In the genomic region with DNA sequence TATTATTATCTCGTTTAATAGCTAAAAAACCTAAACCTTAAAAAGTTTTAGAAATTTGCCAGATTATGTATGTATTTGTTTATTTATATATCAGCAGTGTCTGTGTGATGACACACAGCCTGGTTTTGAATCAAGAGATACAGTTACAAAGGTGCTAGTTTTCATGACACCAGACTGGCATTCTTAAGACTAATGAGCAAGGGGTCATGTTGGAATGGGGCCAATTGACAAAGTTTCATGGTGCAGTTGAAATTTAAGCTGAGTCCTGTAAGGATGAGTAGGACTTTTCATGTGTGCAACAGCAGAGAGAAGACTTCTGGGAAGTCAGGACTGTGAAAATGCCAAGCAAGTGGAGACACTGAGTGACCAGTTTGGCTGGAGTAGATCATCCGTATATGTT, we compare ENCODE assay signal across 2 cellular contexts.
TF ChIP-seq lines count a peak whose summit lies in the region.

No MANE protein-coding gene starts in this region.

TF ChIP-seq in IMR-90, 13 proteins besides CTCF, POLR2A, EP300 and RAD21:
- no peak for TF ChIP-seq RFX5 (IDR thresholded peaks at IDR 0.05; ENCODE audit: low read depth, low read length)
- TF ChIP-seq MXI1 (IDR thresholded peaks at IDR 0.05; ENCODE audit: borderline replicate concordance, low read depth, low read length): no peak
- TF ChIP-seq, protein P1, sequence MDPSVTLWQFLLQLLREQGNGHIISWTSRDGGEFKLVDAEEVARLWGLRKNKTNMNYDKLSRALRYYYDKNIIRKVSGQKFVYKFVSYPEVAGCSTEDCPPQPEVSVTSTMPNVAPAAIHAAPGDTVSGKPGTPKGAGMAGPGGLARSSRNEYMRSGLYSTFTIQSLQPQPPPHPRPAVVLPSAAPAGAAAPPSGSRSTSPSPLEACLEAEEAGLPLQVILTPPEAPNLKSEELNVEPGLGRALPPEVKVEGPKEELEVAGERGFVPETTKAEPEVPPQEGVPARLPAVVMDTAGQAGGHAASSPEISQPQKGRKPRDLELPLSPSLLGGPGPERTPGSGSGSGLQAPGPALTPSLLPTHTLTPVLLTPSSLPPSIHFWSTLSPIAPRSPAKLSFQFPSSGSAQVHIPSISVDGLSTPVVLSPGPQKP (IDR thresholded peaks at IDR 0.05; ENCODE audit: borderline replicate concordance, low read depth, low read length): no peak
- TF ChIP-seq BHLHE40 (IDR thresholded peaks at IDR 0.05; ENCODE audit: low read depth, low read length): no peak
- no peak for TF ChIP-seq FOS (IDR thresholded peaks at IDR 0.05; ENCODE audit: low read depth, low read length)
- no peak for TF ChIP-seq CHD1 (IDR thresholded peaks at IDR 0.05; ENCODE audit: low read depth, low read length)
- no peak for TF ChIP-seq MAFK (IDR thresholded peaks at IDR 0.05; ENCODE audit: low read depth, low read length)

TF ChIP-seq in SK-N-SH, 30 proteins besides CTCF, POLR2A, EP300 and RAD21:
- TF ChIP-seq, protein P2, sequence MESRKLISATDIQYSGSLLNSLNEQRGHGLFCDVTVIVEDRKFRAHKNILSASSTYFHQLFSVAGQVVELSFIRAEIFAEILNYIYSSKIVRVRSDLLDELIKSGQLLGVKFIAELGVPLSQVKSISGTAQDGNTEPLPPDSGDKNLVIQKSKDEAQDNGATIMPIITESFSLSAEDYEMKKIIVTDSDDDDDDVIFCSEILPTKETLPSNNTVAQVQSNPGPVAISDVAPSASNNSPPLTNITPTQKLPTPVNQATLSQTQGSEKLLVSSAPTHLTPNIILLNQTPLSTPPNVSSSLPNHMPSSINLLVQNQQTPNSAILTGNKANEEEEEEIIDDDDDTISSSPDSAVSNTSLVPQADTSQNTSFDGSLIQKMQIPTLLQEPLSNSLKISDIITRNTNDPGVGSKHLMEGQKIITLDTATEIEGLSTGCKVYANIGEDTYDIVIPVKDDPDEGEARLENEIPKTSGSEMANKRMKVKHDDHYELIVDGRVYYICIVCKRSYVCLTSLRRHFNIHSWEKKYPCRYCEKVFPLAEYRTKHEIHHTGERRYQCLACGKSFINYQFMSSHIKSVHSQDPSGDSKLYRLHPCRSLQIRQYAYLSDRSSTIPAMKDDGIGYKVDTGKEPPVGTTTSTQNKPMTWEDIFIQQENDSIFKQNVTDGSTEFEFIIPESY (IDR thresholded peaks at IDR 0.05; ENCODE audit: borderline replicate concordance, low read depth): no peak
- TF ChIP-seq, protein P3, sequence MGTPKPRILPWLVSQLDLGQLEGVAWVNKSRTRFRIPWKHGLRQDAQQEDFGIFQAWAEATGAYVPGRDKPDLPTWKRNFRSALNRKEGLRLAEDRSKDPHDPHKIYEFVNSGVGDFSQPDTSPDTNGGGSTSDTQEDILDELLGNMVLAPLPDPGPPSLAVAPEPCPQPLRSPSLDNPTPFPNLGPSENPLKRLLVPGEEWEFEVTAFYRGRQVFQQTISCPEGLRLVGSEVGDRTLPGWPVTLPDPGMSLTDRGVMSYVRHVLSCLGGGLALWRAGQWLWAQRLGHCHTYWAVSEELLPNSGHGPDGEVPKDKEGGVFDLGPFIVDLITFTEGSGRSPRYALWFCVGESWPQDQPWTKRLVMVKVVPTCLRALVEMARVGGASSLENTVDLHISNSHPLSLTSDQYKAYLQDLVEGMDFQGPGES (IDR thresholded peaks at IDR 0.05; ENCODE audit: low read depth, low read length): no peak
